ENCODE assay signal across 8 cellular contexts in genomic region chr22:41445171-41446056, GRCh38.
DNase-seq lines count a peak whose midpoint lies in the region; ATAC-seq and TF ChIP-seq lines count a peak whose summit lies in the region.

No MANE protein-coding gene starts in this region.

- no peak for TF ChIP-seq CTCF in OCI-LY3 (IDR thresholded peaks at IDR 0.05; ENCODE audit: low read depth, low read length)

- H3K9ac ChIP-seq in OCI-LY3 (ENCODE audit: low read length) (peak overlapping the region; percentile 93), iPS-15b (ENCODE audit: low read depth, low read length) (peak overlapping the region; percentile 93)

- H3K36me3 ChIP-seq in OCI-LY3 (replicated peaks; ENCODE audit: low read depth, low read length): peaks cover 9% of the 10 kb centered on the region
- peaks cover 5% of the 10 kb centered on the region for H3K36me3 ChIP-seq in iPS-15b (ENCODE audit: control insufficient read depth, insufficient read depth, low read length)

- H4K20me1 ChIP-seq in OCI-LY3 (ENCODE audit: insufficient read depth, low read length): peaks cover 7% of the 10 kb centered on the region; the same call in 1 of the 2 replicates

- H3K9me3 ChIP-seq in OCI-LY3 (ENCODE audit: insufficient read depth, low read length): no peaks in the 10 kb centered on the region
- no peaks in the 10 kb centered on the region for H3K9me3 ChIP-seq in iPS-15b (ENCODE audit: control insufficient read depth, insufficient read depth, low read length)

- no peak for ATAC-seq in GM21528 (IDR thresholded peaks at IDR 0.05; ENCODE audit: low FRiP score, unreplicated experiment)

- DNase-seq in activated naive CD4-positive, alpha-beta T cell treated with Interleukin-2 at 50 U/mL for 16 hours: peak; percentile 29
- DNase-seq in activated naive CD4-positive, alpha-beta T cell (lab: John Stamatoyannopoulos, UW): no peak
- DNase-seq in amniotic epithelial cell (ENCODE audit: low read depth): peak; percentile 61
- peak; percentile 24 for DNase-seq in stimulated activated CD4-positive, alpha-beta T cell treated with anti-CD3 and anti-CD28 coated beads, Interleukin-1b, Interleukin-23, amount 100 ng/mL, for 48 hours
- DNase-seq in epidermal melanocyte (ENCODE audit: insufficient read length, low spot score): no peak

- H3K4me1 ChIP-seq in OCI-LY3 (ENCODE audit: low read length) (peaks cover 14% of the 10 kb centered on the region), iPS-15b (ENCODE audit: control insufficient read depth, insufficient read depth, low read length) (peaks cover 5% of the 10 kb centered on the region)

- H3K4me3 ChIP-seq in OCI-LY3 (ENCODE audit: low read length) (peak overlapping the region; percentile 84), iPS-15b (ENCODE audit: low read depth, low read length) (peak overlapping the region; percentile 94)

- peak overlapping the region; percentile 92 for H3K4me2 ChIP-seq in OCI-LY3 (ENCODE audit: low read length)

- H3K27me3 ChIP-seq in OCI-LY3 (ENCODE audit: low read depth, low read length): no peaks in the 10 kb centered on the region
- no peaks in the 10 kb centered on the region for H3K27me3 ChIP-seq in iPS-15b (ENCODE audit: control insufficient read depth, insufficient read depth, low read length)

- H3K27ac ChIP-seq in OCI-LY3 (ENCODE audit: low read length): peak overlapping the region; percentile 87

- peaks cover 70% of the 10 kb centered on the region for H3K79me2 ChIP-seq in OCI-LY3 (ENCODE audit: low read length)

- H2AFZ ChIP-seq in OCI-LY3 (ENCODE audit: low read depth, low read length): no peak overlapping the region

Comparison
In these comparisons a context has a peak if more than half of its experiments do, and no peak if none do; other contexts are left out.
1. DNase-seq: peak in activated naive CD4-positive, alpha-beta T cell treated with Interleukin-2 at 50 U/mL for 16 hours (single experiment), amniotic epithelial cell (single experiment) and stimulated activated CD4-positive, alpha-beta T cell treated with anti-CD3 and anti-CD28 coated beads, Interleukin-1b, Interleukin-23, amount 100 ng/mL, for 48 hours (single experiment); none in activated naive CD4-positive, alpha-beta T cell (0 of 4) and epidermal melanocyte (single experiment).